2 cellular contexts compared by ENCODE assay signal in genomic region chr12:121468451-121468850, GRCh38.
TF ChIP-seq lines count a peak whose summit lies in the region.

No MANE protein-coding gene starts in this region.

TF ChIP-seq in HepG2, 621 proteins besides CTCF, POLR2A, EP300 and RAD21:
- TF ChIP-seq ZBTB33 (CRISPR knock-in tag; IDR thresholded peaks at IDR 0.05) (no peak), ZNF232 (CRISPR knock-in tag; IDR thresholded peaks at IDR 0.05; ENCODE audit: borderline replicate concordance) (no peak), NPAS2 (CRISPR knock-in tag; IDR thresholded peaks at IDR 0.05; ENCODE audit: borderline replicate concordance) (no peak)
- TF ChIP-seq, protein P1, sequence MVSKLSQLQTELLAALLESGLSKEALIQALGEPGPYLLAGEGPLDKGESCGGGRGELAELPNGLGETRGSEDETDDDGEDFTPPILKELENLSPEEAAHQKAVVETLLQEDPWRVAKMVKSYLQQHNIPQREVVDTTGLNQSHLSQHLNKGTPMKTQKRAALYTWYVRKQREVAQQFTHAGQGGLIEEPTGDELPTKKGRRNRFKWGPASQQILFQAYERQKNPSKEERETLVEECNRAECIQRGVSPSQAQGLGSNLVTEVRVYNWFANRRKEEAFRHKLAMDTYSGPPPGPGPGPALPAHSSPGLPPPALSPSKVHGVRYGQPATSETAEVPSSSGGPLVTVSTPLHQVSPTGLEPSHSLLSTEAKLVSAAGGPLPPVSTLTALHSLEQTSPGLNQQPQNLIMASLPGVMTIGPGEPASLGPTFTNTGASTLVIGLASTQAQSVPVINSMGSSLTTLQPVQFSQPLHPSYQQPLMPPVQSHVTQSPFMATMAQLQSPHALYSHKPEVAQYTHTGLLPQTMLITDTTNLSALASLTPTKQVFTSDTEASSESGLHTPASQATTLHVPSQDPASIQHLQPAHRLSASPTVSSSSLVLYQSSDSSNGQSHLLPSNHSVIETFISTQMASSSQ (IDR thresholded peaks at IDR 0.05; ENCODE audit: low read depth): no peak
- TF ChIP-seq, protein P1 (CRISPR knock-in tag; IDR thresholded peaks at IDR 0.05; ENCODE audit: borderline replicate concordance): no peak
TF ChIP-seq in HepG2: peak in this region for 0.

TF ChIP-seq in WTC11, 78 proteins besides CTCF, POLR2A, EP300 and RAD21:
- TF ChIP-seq ZNF532 (CRISPR knock-in tag; IDR thresholded peaks at IDR 0.05; ENCODE audit: borderline replicate concordance): no peak
TF ChIP-seq in WTC11: peak in this region for 0.
